ENCODE assay signal across 9 cellular contexts in genomic region chr16:29993903-29994612, GRCh38. TPM values are rescaled to one million over a fixed set of nuclear protein-coding genes. Genes with fewer than 3 reads are reported as not detected.
DNase-seq lines count a peak whose midpoint lies in the region; ATAC-seq and TF ChIP-seq lines count a peak whose summit lies in the region.
"Had no signal": no experiment of that assay in that cellular context is flagged by ENCODE, and none has a peak within 500 bp of the region (broad histone marks: within the 10 kb centered on the region; RNA-seq: fewer than 3 reads in every experiment).

No MANE protein-coding gene starts in this region.

- no peak for TF ChIP-seq CTCF in mesothelial cell of epicardium (IDR thresholded peaks at IDR 0.05; ENCODE audit: unreplicated experiment)

- H3K4me3 Mint-ChIP-seq in stimulated activated naive CD8-positive, alpha-beta T cell treated with anti-CD3 and anti-CD28 coated beads, Interleukin-15, Interleukin-2, amounts not matched to agents 100 ng/mL and 50 ng/mL, for 24 hours: peak overlapping the region; percentile 97
- peak overlapping the region; percentile 97 for H3K4me3 Mint-ChIP-seq in activated naive CD8-positive, alpha-beta T cell
- H3K4me3 Mint-ChIP-seq in mesothelial cell of epicardium: peak overlapping the region; percentile 99

- peak overlapping the region; percentile 99 for H3K27ac Mint-ChIP-seq in stimulated activated naive CD8-positive, alpha-beta T cell treated with anti-CD3 and anti-CD28 coated beads, Interleukin-15, Interleukin-2, amounts not matched to agents 100 ng/mL and 50 ng/mL, for 24 hours
- peak overlapping the region; percentile 99 for H3K27ac Mint-ChIP-seq in activated naive CD8-positive, alpha-beta T cell
- H3K27ac Mint-ChIP-seq in mesothelial cell of epicardium: peak overlapping the region; percentile 28

- no peaks in the 10 kb centered on the region for H3K27me3 Mint-ChIP-seq in stimulated activated naive CD8-positive, alpha-beta T cell treated with anti-CD3 and anti-CD28 coated beads, Interleukin-15, Interleukin-2, amounts not matched to agents 100 ng/mL and 50 ng/mL, for 24 hours
- no peaks in the 10 kb centered on the region for H3K27me3 Mint-ChIP-seq in activated naive CD8-positive, alpha-beta T cell
- no peaks in the 10 kb centered on the region for H3K27me3 Mint-ChIP-seq in mesothelial cell of epicardium (ENCODE audit: low read depth)

- peaks cover 34% of the 10 kb centered on the region for H3K4me1 Mint-ChIP-seq in stimulated activated naive CD8-positive, alpha-beta T cell treated with anti-CD3 and anti-CD28 coated beads, Interleukin-15, Interleukin-2, amounts not matched to agents 100 ng/mL and 50 ng/mL, for 24 hours (ENCODE audit: low read depth)
- H3K4me1 Mint-ChIP-seq in activated naive CD8-positive, alpha-beta T cell (ENCODE audit: low read depth): peaks cover 27% of the 10 kb centered on the region
- peaks cover 20% of the 10 kb centered on the region for H3K4me1 Mint-ChIP-seq in mesothelial cell of epicardium

- no peak for DNase-seq in stimulated activated naive CD8-positive, alpha-beta T cell treated with anti-CD3 and anti-CD28 coated beads, Interleukin-15, Interleukin-2, amounts not matched to agents 100 U/mL and 50 U/mL, for 24 hours
- DNase-seq in mesothelial cell of epicardium (ENCODE audit: low spot score in 2 of 2, unreplicated experiment in 2 of 2) (no peak), left lobe of liver (ENCODE audit: low spot score) (no peak), posterior cingulate gyrus (no peak), NCI-H524 (lab: John Stamatoyannopoulos, UW) (no peak), T-helper 9 cell (no peak)

- H3K36me3 Mint-ChIP-seq in stimulated activated naive CD8-positive, alpha-beta T cell treated with anti-CD3 and anti-CD28 coated beads, Interleukin-15, Interleukin-2, amounts not matched to agents 100 ng/mL and 50 ng/mL, for 24 hours (ENCODE audit: low read depth): peaks cover 43% of the 10 kb centered on the region
- peaks cover 3% of the 10 kb centered on the region for H3K36me3 Mint-ChIP-seq in activated naive CD8-positive, alpha-beta T cell
- H3K36me3 Mint-ChIP-seq in mesothelial cell of epicardium: peaks cover 6% of the 10 kb centered on the region

- intact Hi-C loops in posterior cingulate gyrus (cut with DNase I): loop anchor here (10.0 kb wide), 1 partner anchor 179 kb away; the partner anchor contains the start of genes PAGR1 and PRRT2

- ATAC-seq in stimulated activated naive CD8-positive, alpha-beta T cell treated with anti-CD3 and anti-CD28 coated beads, Interleukin-15, Interleukin-2, amounts not matched to agents 100 U/mL and 50 U/mL, for 24 hours: no peak
- no peak for ATAC-seq in left lobe of liver

- no peaks in the 10 kb centered on the region for H3K9me3 Mint-ChIP-seq in stimulated activated naive CD8-positive, alpha-beta T cell treated with anti-CD3 and anti-CD28 coated beads, Interleukin-15, Interleukin-2, amounts not matched to agents 100 ng/mL and 50 ng/mL, for 24 hours
- no peaks in the 10 kb centered on the region for H3K9me3 Mint-ChIP-seq in activated naive CD8-positive, alpha-beta T cell (ENCODE audit: low read depth)
- H3K9me3 Mint-ChIP-seq in mesothelial cell of epicardium: no peaks in the 10 kb centered on the region

RNA-seq across cellular contexts. Expression of gene HIRIP3, which starts 1.4 kb away (rescaled TPM):
- total RNA-seq in mesothelial cell of epicardium: 8.6 to 10.9 TPM (median 9.7 TPM) in 3 replicates
- 9.2 TPM for total RNA-seq in left lobe of liver

RNA-seq across cellular contexts. Expression of gene INO80E, which starts 2.0 kb away (rescaled TPM):
- total RNA-seq in mesothelial cell of epicardium (60.2 to 62.9 TPM (median 62.0 TPM) in 3 replicates), left lobe of liver (34.7 TPM)

RNA-seq across cellular contexts. Expression of gene DOC2A, which starts 16.8 kb away (rescaled TPM):
- total RNA-seq in mesothelial cell of epicardium: 5.3 to 6.4 TPM (median 5.7 TPM) in 3 replicates
- 0.15 TPM for total RNA-seq in left lobe of liver

RNA-seq across cellular contexts. Expression of gene TAOK2, which starts 20.4 kb away (rescaled TPM):
- 47.3 to 51.3 TPM (median 48.3 TPM) in 3 replicates for total RNA-seq in mesothelial cell of epicardium
- total RNA-seq in left lobe of liver: 21.1 TPM

RNA-seq across cellular contexts. Expression of gene C16orf92, which starts 28.9 kb away (rescaled TPM):
- total RNA-seq in mesothelial cell of epicardium (not detected in 3 replicates), left lobe of liver (not detected)
- total RNA-seq: SK-MEL-5 had no signal

Comparison
In these comparisons a context has a peak if more than half of its experiments do, and no peak if none do; other contexts are left out.
1. H3K27ac Mint-ChIP-seq: peak in every context shown above with its lines; median percentile 99 in stimulated activated naive CD8-positive, alpha-beta T cell treated with anti-CD3 and anti-CD28 coated beads, Interleukin-15, Interleukin-2, amounts not matched to agents 100 ng/mL and 50 ng/mL, for 24 hours; 99 in activated naive CD8-positive, alpha-beta T cell; 28 in mesothelial cell of epicardium.